In genomic region chr13:106498158-106498557, GRCh38 we compare ENCODE assay signal across 17 cellular contexts. TPM values are rescaled to one million over a fixed set of nuclear protein-coding genes. Genes with fewer than 3 reads are reported as not detected.
DNase-seq lines count a peak whose midpoint lies in the region; ATAC-seq and TF ChIP-seq lines count a peak whose summit lies in the region.
"Had no signal": no experiment of that assay in that cellular context is flagged by ENCODE, and none has a peak within 500 bp of the region (broad histone marks: within the 10 kb centered on the region; RNA-seq: fewer than 3 reads in every experiment).

No MANE protein-coding gene starts in this region.

- TF ChIP-seq POLR2A in NB4 (IDR thresholded peaks at IDR 0.05; ENCODE audit: extremely low read depth, insufficient read length), result no peak
- no peak for TF ChIP-seq POLR2A in gastroesophageal sphincter (IDR thresholded peaks at IDR 0.05)

- H3K36me3 ChIP-seq in GM23338 (ENCODE audit: insufficient read depth) (no peaks in the 10 kb centered on the region), gastroesophageal sphincter (peaks cover 0 to 14% of the 10 kb centered on the region in 2 donors)
- H3K36me3 ChIP-seq in CD8-positive, alpha-beta memory T cell (ENCODE audit: insufficient read depth, low read length), result no peaks in the 10 kb centered on the region
- H3K36me3 ChIP-seq: HAP-1 had no signal

- peak overlapping the region; percentile 91 for H3K27ac Mint-ChIP-seq in GM23338
- H3K27ac Mint-ChIP-seq in CD8-positive, alpha-beta memory T cell, result no peak overlapping the region
- H3K27ac Mint-ChIP-seq: activated B cell treated with CpG ODN at 0.5 μM for 24 hours had no signal

- no peaks in the 10 kb centered on the region for H3K9me3 ChIP-seq in gastroesophageal sphincter
- H3K9me3 ChIP-seq in CD8-positive, alpha-beta memory T cell (ENCODE audit: low read length), result no peaks in the 10 kb centered on the region
- H3K9me3 ChIP-seq: BE2C, HAP-1, left lung had no signal

- H3K27me3 Mint-ChIP-seq in GM23338 (ENCODE audit: insufficient read depth, low read depth, poor library complexity), result peaks cover 1% of the 10 kb centered on the region
- H3K27me3 Mint-ChIP-seq in CD8-positive, alpha-beta memory T cell, result peaks cover 24 to 78% of the 10 kb centered on the region in 2 donors

- H3K4me1 Mint-ChIP-seq in GM23338, result peaks cover 49% of the 10 kb centered on the region
- H3K4me1 Mint-ChIP-seq in CD8-positive, alpha-beta memory T cell, result peaks cover 3 to 16% (median 11%) of the 10 kb centered on the region in 3 donors

- no peaks in the 10 kb centered on the region for H3K9me2 ChIP-seq in GM23338 (ENCODE audit: insufficient read depth)

- no peaks in the 10 kb centered on the region for H4K20me1 ChIP-seq in GM23338 (replicated peaks; ENCODE audit: insufficient read depth)

- no peaks in the 10 kb centered on the region for H3K27me3 ChIP-seq in GM23338 (ENCODE audit: insufficient read depth)
- H3K27me3 ChIP-seq in gastroesophageal sphincter, result no peaks in the 10 kb centered on the region
- peaks cover 4% of the 10 kb centered on the region for H3K27me3 ChIP-seq in CD8-positive, alpha-beta memory T cell (ENCODE audit: insufficient read depth, low read length, poor library complexity, severe bottlenecking)
- H3K27me3 ChIP-seq: BE2C, left lung had no signal

- no peak for TF ChIP-seq EP300 in gastroesophageal sphincter (IDR thresholded peaks at IDR 0.05)

- no peak overlapping the region for H2AFZ ChIP-seq in GM23338

- ATAC-seq in GM23338, result no peak
- no peak for ATAC-seq in gastroesophageal sphincter
- peak; percentile 45 for ATAC-seq in sciatic nerve
- ATAC-seq: left lung, PC-3 had no signal

- POLR2A ChIA-PET in CD8-positive, alpha-beta memory T cell (lab: Charles Lee), result no interaction called here

- H3K4me3 ChIP-seq in GM23338 (no peak overlapping the region), NB4 (ENCODE audit: low read depth, low read length) (no peak overlapping the region), gastroesophageal sphincter (peak overlapping the region in 1 of 2 donors; percentile 4)
- H3K4me3 ChIP-seq in CD8-positive, alpha-beta memory T cell (ENCODE audit: low read length), result no peak overlapping the region
- H3K4me3 ChIP-seq: HAP-1, left lung had no signal

- H3K4me1 ChIP-seq in GM23338 (ENCODE audit: insufficient read depth) (peaks cover 46% of the 10 kb centered on the region), gastroesophageal sphincter (peaks cover 6 to 54% (median 18%) of the 10 kb centered on the region in 3 donors)
- no peaks in the 10 kb centered on the region for H3K4me1 ChIP-seq in CD8-positive, alpha-beta memory T cell (ENCODE audit: insufficient read depth, low read length)

- CTCF ChIA-PET in CD8-positive, alpha-beta memory T cell (lab: Charles Lee), result interaction anchor here (1.0 kb wide), 1 partner anchor 38 kb away, joined by 3 read pairs; no protein-coding TSS in a partner anchor

- H3K79me2 ChIP-seq in GM23338 (replicated peaks; ENCODE audit: insufficient read depth), result peaks cover 33% of the 10 kb centered on the region

- peaks cover 13% of the 10 kb centered on the region for H3K36me3 Mint-ChIP-seq in GM23338 (ENCODE audit: low read depth)
- no peaks in the 10 kb centered on the region for H3K36me3 Mint-ChIP-seq in CD8-positive, alpha-beta memory T cell

- TF ChIP-seq CTCF in GM23338 (conservative IDR thresholded peaks at IDR 0.05; ENCODE audit: low read depth in 2 of 2), result no peak
- TF ChIP-seq CTCF in NB4 (IDR thresholded peaks at IDR 0.05; ENCODE audit: low read depth, low read length), result no peak
- no peak for TF ChIP-seq CTCF in gastroesophageal sphincter (IDR thresholded peaks at IDR 0.05)

- H3K27ac ChIP-seq in GM23338 (ENCODE audit: low read depth) (peak overlapping the region; percentile 9; the same call in 1 of the 2 replicates), gastroesophageal sphincter (peak overlapping the region; percentile 40 to 75 (median 62))
- no peak overlapping the region for H3K27ac ChIP-seq in CD8-positive, alpha-beta memory T cell (ENCODE audit: low read depth, low read length)

- intact Hi-C loops in sciatic nerve (cut with DNase I), result no loop called here

- no peak for DNase-seq in GM23338 (ENCODE audit: low spot score)
- peak; percentile 56 for DNase-seq in NB4 (ENCODE audit: low read depth)
- DNase-seq in sciatic nerve (ENCODE audit: low spot score), result no peak
- no peak for DNase-seq in G401 (ENCODE audit: low spot score)
- no peak for DNase-seq in occipital lobe (lab: John Stamatoyannopoulos, UW)
- no peak for DNase-seq in NCI-H2171 treated with DMSO at 0.1 percent for 48 hours (lab: John Stamatoyannopoulos, UW)
- DNase-seq in CD8-positive, alpha-beta memory T cell, result no peak
- DNase-seq: activated B cell treated with CpG ODN at 0.5 μM for 24 hours; activated gamma-delta T cell treated with Interleukin-2 at 50 U/mL for 16 hours; BE2C; DMS79; KBM-7; left lung; PC-3; stimulated activated naive CD4-positive, alpha-beta T cell treated with Interleukin-2 at 50 U/mL for 16 hours had no signal

- no peak overlapping the region for H3K4me3 Mint-ChIP-seq in GM23338
- no peak overlapping the region for H3K4me3 Mint-ChIP-seq in CD8-positive, alpha-beta memory T cell
- H3K4me3 Mint-ChIP-seq: activated B cell treated with CpG ODN at 0.5 μM for 24 hours had no signal

- 6 to 22% methylated on average over 3 of the region's 3 CpGs for WGBS in gastroesophageal sphincter (ENCODE audit: low coverage in 1 of 2), 2 donors

- peak overlapping the region; percentile 45 for H3K4me2 ChIP-seq in GM23338

- in situ Hi-C loops in G401 (cut with HindIII; ENCODE audit: low sequenced_read_pairs), result no loop called here

- no peaks in the 10 kb centered on the region for H3K9me3 Mint-ChIP-seq in GM23338
- no peaks in the 10 kb centered on the region for H3K9me3 Mint-ChIP-seq in CD8-positive, alpha-beta memory T cell
- H3K9me3 Mint-ChIP-seq: activated B cell treated with CpG ODN at 0.5 μM for 24 hours had no signal

- H3F3A ChIP-seq in GM23338 (replicated peaks; ENCODE audit: low read depth), result no peaks in the 10 kb centered on the region

TF ChIP-seq in GM23338, 12 proteins besides CTCF, POLR2A, EP300 and RAD21 (continues in another document):
- TF ChIP-seq POLR2AphosphoS5 (IDR thresholded peaks at IDR 0.05; ENCODE audit: low read depth) (no peak), CREB1 (CRISPR knock-in tag; IDR thresholded peaks at IDR 0.05; ENCODE audit: low read depth) (no peak)

RNA-seq across cellular contexts. Expression of gene EFNB2, which starts 37.3 kb away (rescaled TPM):
- 8.3 and 10.9 TPM in 2 replicates for total RNA-seq in GM23338 (2014; rRNA removed; shearing (Covaris generic))
- 5.5 and 5.7 TPM in 2 replicates for polyA plus RNA-seq in GM23338 (2016; fragmentation: Nextera tagmentation; extraction: Ambion mirVana)
- 10 to 100 TPM; 13.7 to 39.7 (median 20.5) TPM for total RNA-seq in gastroesophageal sphincter
- total RNA-seq in sciatic nerve, result 37.0 TPM
- total RNA-seq in G401 (2014; rRNA removed; shearing (Covaris generic)), result 0.74 and 2.7 TPM in 2 replicates
- total RNA-seq in occipital lobe, result 82.8 TPM
- total RNA-seq in CD8-positive, alpha-beta memory T cell, result under 1 TPM; 0.11 to 0.22 TPM
- polyA plus RNA-seq in CD8-positive, alpha-beta memory T cell, result 0.05 TPM
